8 cellular contexts compared by ENCODE assay signal in genomic region chr1:151991663-151992344, GRCh38. TPM values are rescaled to one million over a fixed set of nuclear protein-coding genes. Genes with fewer than 3 reads are reported as not detected.
DNase-seq lines count a peak whose midpoint lies in the region; ATAC-seq, FAIRE-seq and TF ChIP-seq lines count a peak whose summit lies in the region.

No MANE protein-coding gene starts in this region.

- H3K27ac ChIP-seq in gastroesophageal sphincter: peak overlapping the region; percentile 60 to 95 (median 93)
- peak overlapping the region; percentile 67 to 79 (median 76) for H3K27ac ChIP-seq in gastrocnemius medialis

- H3K27me3 Mint-ChIP-seq in WTC11 (ENCODE audit: low read depth): peaks cover 8% of the 10 kb centered on the region; the same call in 1 of the 2 replicates

- peak; percentile 35; the same call in 1 of the 2 replicates for TF ChIP-seq POLR2A in H54 (IDR thresholded peaks at IDR 0.05; ENCODE audit: low read depth, low read length)
- TF ChIP-seq POLR2A in gastroesophageal sphincter (IDR thresholded peaks at IDR 0.05): no peak
- TF ChIP-seq POLR2A in gastrocnemius medialis (IDR thresholded peaks at IDR 0.05): no peak

- CTCF ChIA-PET in WTC11 (lab: Charles Lee): interaction anchor here (0.5 to 9.2 kb wide), 11 partner anchors 10 to 163 kb away, joined by 3 to 83 read pairs (median 5); partner anchors contain the start of gene THEM4

- peaks cover 21 to 77% (median 49%) of the 10 kb centered on the region in 3 donors for H3K4me1 ChIP-seq in gastroesophageal sphincter
- peaks cover 37% of the 10 kb centered on the region in 2 donors for H3K4me1 ChIP-seq in gastrocnemius medialis

- in situ Hi-C loops in gastrocnemius medialis (cut with MboI; ENCODE audit: low sequenced_read_pairs in 4 of 4): loop anchor here in 1 of 4 donors (10.0 kb wide), 1 partner anchor 57 kb away; no protein-coding TSS in a partner anchor

- H3K27me3 ChIP-seq in gastroesophageal sphincter: no peaks in the 10 kb centered on the region
- peaks cover 3 to 18% (median 15%) of the 10 kb centered on the region in 3 donors for H3K27me3 ChIP-seq in gastrocnemius medialis

- no peak for ATAC-seq in WTC11
- ATAC-seq in gastroesophageal sphincter: no peak
- ATAC-seq in gastrocnemius medialis: no peak
- ATAC-seq in GM21515 (IDR thresholded peaks at IDR 0.05; ENCODE audit: unreplicated experiment): no peak

- TF ChIP-seq EP300 in gastroesophageal sphincter (IDR thresholded peaks at IDR 0.05): no peak

- POLR2A ChIA-PET in WTC11 (lab: Charles Lee): interaction anchor here (1.1 to 1.3 kb wide), 2 partner anchors 23 to 82 kb away, joined by 4 to 5 read pairs; partner anchors contain the start of gene THEM4

- FAIRE-seq in H54 (lab: Jason Lieb, UNC): no peak

- TF ChIP-seq CTCF in WTC11 (IDR thresholded peaks at IDR 0.05): no peak
- no peak for TF ChIP-seq CTCF in gastroesophageal sphincter (IDR thresholded peaks at IDR 0.05)
- no peak for TF ChIP-seq CTCF in gastrocnemius medialis (IDR thresholded peaks at IDR 0.05 in 4 of 5, conservative IDR thresholded peaks at IDR 0.05 in 1 of 5)
- no peak for TF ChIP-seq CTCF in GM10266 (IDR thresholded peaks at IDR 0.05; ENCODE audit: control insufficient read depth, insufficient read depth, low read depth, missing control alignments)

- WGBS in gastroesophageal sphincter (ENCODE audit: low coverage in 1 of 2), 2 donors: 4 to 25% methylated on average over 6 to 7 of the region's 7 CpGs

- H3K4me3 Mint-ChIP-seq in WTC11: peak overlapping the region; percentile 93

- no peaks in the 10 kb centered on the region for H3K9me3 ChIP-seq in gastroesophageal sphincter
- H3K9me3 ChIP-seq in gastrocnemius medialis: no peaks in the 10 kb centered on the region

- no peaks in the 10 kb centered on the region for H3K9me3 Mint-ChIP-seq in WTC11

- DNase-seq in H54 (ENCODE audit: insufficient read length, low spot score) (no peak), WTC11 (ENCODE audit: low spot score) (no peak), gastrocnemius medialis (no peak), cerebellar cortex (ENCODE audit: low spot score) (no peak), GM10266 (ENCODE audit: extremely low spot score) (no peak), hypothalamus (lab: John Stamatoyannopoulos, UW) (no peak)

- no peaks in the 10 kb centered on the region for H3K36me3 Mint-ChIP-seq in WTC11

- peaks cover 58% of the 10 kb centered on the region for H3K4me1 Mint-ChIP-seq in WTC11

- peak overlapping the region; percentile 86; the same call in 1 of the 2 replicates for H3K27ac Mint-ChIP-seq in WTC11

- intact Hi-C loops in gastrocnemius medialis (cut with DNase I; ENCODE audit: low total_unique reads): loop anchor here (5.0 kb wide), 1 partner anchor 45 kb away; no protein-coding TSS in a partner anchor

- H3K36me3 ChIP-seq in gastroesophageal sphincter (no peaks in the 10 kb centered on the region), gastrocnemius medialis (no peaks in the 10 kb centered on the region)

- H3K4me3 ChIP-seq in gastroesophageal sphincter (peak overlapping the region; percentile 45 to 75), gastrocnemius medialis (peak overlapping the region; percentile 57 to 73 (median 62))

TF ChIP-seq in WTC11, 78 proteins besides CTCF, POLR2A, EP300 and RAD21:
- no peak for TF ChIP-seq FOXJ3 (CRISPR knock-in tag; IDR thresholded peaks at IDR 0.05; ENCODE audit: borderline replicate concordance)
- no peak for TF ChIP-seq MAX (CRISPR knock-in tag; IDR thresholded peaks at IDR 0.05)
TF ChIP-seq in WTC11: peak in this region for 0.

RNA-seq across cellular contexts. Expression of gene S100A10, which starts 1.9 kb away (rescaled TPM):
- total RNA-seq in WTC11 (2021): 150 to 161 TPM (median 159 TPM) in 3 replicates
- 100 to 1,000 TPM in 2 of 4 donors, 10 to 100 TPM in 2; 57.6 to 155 (median 106) TPM for total RNA-seq in gastroesophageal sphincter
- 10 to 100 TPM in 3 of 4 donors, 1 to 10 TPM in 1; 6.4 to 60.3 (median 28.0) TPM for total RNA-seq in gastrocnemius medialis

RNA-seq across cellular contexts. Expression of gene S100A11, which starts 45.0 kb away (rescaled TPM):
- 126 to 181 TPM (median 163 TPM) in 3 replicates for total RNA-seq in WTC11 (2021)
- 100 to 1,000 TPM in 3 of 4 donors, 10 to 100 TPM in 1; 41.9 to 183 (median 125) TPM for total RNA-seq in gastroesophageal sphincter
- 10 to 100 TPM in 3 of 4 donors, 1 to 10 TPM in 1; 8.4 to 66.2 (median 29.8) TPM for total RNA-seq in gastrocnemius medialis
